ENCODE assay signal across 1 cellular context in genomic region chr1:108814343-108815125, GRCh38.
TF ChIP-seq lines count a peak whose summit lies in the region.

No MANE protein-coding gene starts in this region.

TF ChIP-seq in WTC11, 78 proteins besides CTCF, POLR2A, EP300 and RAD21 (continued from another document):
- TF ChIP-seq ESRRA (CRISPR knock-in tag; IDR thresholded peaks at IDR 0.05; ENCODE audit: borderline replicate concordance): no peak
- TF ChIP-seq, protein P1, sequence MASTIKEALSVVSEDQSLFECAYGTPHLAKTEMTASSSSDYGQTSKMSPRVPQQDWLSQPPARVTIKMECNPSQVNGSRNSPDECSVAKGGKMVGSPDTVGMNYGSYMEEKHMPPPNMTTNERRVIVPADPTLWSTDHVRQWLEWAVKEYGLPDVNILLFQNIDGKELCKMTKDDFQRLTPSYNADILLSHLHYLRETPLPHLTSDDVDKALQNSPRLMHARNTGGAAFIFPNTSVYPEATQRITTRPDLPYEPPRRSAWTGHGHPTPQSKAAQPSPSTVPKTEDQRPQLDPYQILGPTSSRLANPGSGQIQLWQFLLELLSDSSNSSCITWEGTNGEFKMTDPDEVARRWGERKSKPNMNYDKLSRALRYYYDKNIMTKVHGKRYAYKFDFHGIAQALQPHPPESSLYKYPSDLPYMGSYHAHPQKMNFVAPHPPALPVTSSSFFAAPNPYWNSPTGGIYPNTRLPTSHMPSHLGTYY (CRISPR knock-in tag; IDR thresholded peaks at IDR 0.05): no peak
- TF ChIP-seq E2F4 (CRISPR knock-in tag; IDR thresholded peaks at IDR 0.05; ENCODE audit: borderline replicate concordance, low read depth): no peak
- TF ChIP-seq KAT7 (CRISPR knock-in tag; IDR thresholded peaks at IDR 0.05; ENCODE audit: borderline replicate concordance): no peak
- TF ChIP-seq, protein P2, sequence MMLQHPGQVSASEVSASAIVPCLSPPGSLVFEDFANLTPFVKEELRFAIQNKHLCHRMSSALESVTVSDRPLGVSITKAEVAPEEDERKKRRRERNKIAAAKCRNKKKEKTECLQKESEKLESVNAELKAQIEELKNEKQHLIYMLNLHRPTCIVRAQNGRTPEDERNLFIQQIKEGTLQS (CRISPR knock-in tag; conservative IDR thresholded peaks at IDR 0.05): no peak
- no peak for TF ChIP-seq OVOL2 (CRISPR knock-in tag; IDR thresholded peaks at IDR 0.05; ENCODE audit: borderline replicate concordance)
- TF ChIP-seq ATF2 (CRISPR knock-in tag; IDR thresholded peaks at IDR 0.05; ENCODE audit: borderline replicate concordance, low read depth): no peak
- TF ChIP-seq ZNF219 (CRISPR knock-in tag; IDR thresholded peaks at IDR 0.05; ENCODE audit: borderline replicate concordance): no peak
- no peak for TF ChIP-seq CBFB (CRISPR knock-in tag; IDR thresholded peaks at IDR 0.05; ENCODE audit: low read depth)
- TF ChIP-seq, protein P3, sequence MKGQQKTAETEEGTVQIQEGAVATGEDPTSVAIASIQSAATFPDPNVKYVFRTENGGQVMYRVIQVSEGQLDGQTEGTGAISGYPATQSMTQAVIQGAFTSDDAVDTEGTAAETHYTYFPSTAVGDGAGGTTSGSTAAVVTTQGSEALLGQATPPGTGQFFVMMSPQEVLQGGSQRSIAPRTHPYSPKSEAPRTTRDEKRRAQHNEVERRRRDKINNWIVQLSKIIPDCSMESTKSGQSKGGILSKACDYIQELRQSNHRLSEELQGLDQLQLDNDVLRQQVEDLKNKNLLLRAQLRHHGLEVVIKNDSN (CRISPR knock-in tag; IDR thresholded peaks at IDR 0.05): no peak
- no peak for TF ChIP-seq IRF2 (CRISPR knock-in tag; IDR thresholded peaks at IDR 0.05; ENCODE audit: borderline replicate concordance, low read depth)
- no peak for TF ChIP-seq MYBL2 (CRISPR knock-in tag; IDR thresholded peaks at IDR 0.05)
- no peak for TF ChIP-seq RORB (CRISPR knock-in tag; IDR thresholded peaks at IDR 0.05)
- no peak for TF ChIP-seq SP1 (CRISPR knock-in tag; conservative IDR thresholded peaks at IDR 0.05)
- TF ChIP-seq ARID4B (CRISPR knock-in tag; IDR thresholded peaks at IDR 0.05; ENCODE audit: borderline replicate concordance): no peak
